In genomic region chr16:81831722-81832126, GRCh38 we compare ENCODE assay signal across 8 cellular contexts. TPM values are rescaled to one million over a fixed set of nuclear protein-coding genes. Genes with fewer than 3 reads are reported as not detected.
DNase-seq lines count a peak whose midpoint lies in the region; ATAC-seq and TF ChIP-seq lines count a peak whose summit lies in the region.

No MANE protein-coding gene starts in this region.

- H3K27me3 Mint-ChIP-seq in activated CD4-positive, alpha-beta T cell treated with anti-CD3 and anti-CD28 coated beads, Interleukin-2, amount 10 ng/mL, durations not matched to agents 24 days and 14 days: peaks cover 3% of the 10 kb centered on the region

- peaks cover 10% of the 10 kb centered on the region for H3K4me1 Mint-ChIP-seq in activated CD4-positive, alpha-beta T cell treated with anti-CD3 and anti-CD28 coated beads, Interleukin-2, amount 10 ng/mL, durations not matched to agents 24 days and 14 days

- intact Hi-C loops in activated CD4-positive, alpha-beta T cell treated with anti-CD3 and anti-CD28 coated beads, Interleukin-2, amount 10 ng/mL, durations not matched to agents 24 days and 14 days (cut with micrococcal nuclease): no loop called here
- intact Hi-C loops in left ventricle myocardium superior (cut with micrococcal nuclease): no loop called here

- CTCF ChIA-PET in HEK293T (lab: Yijun Ruan, JAX): no interaction called here

- DNase-seq in CMK (ENCODE audit: low read depth): peak; percentile 86
- DNase-seq in activated CD4-positive, alpha-beta T cell treated with anti-CD3 and anti-CD28 coated beads, Interleukin-2, amount 10 ng/mL, durations not matched to agents 24 days and 14 days: peak; percentile 76
- peak; percentile 50 for DNase-seq in left ventricle myocardium superior
- peak; percentile 27 to 37 for DNase-seq in stimulated activated CD8-positive, alpha-beta memory T cell treated with anti-CD3 and anti-CD28 coated beads, Interleukin-7, amount 100 ng/mL, for 1 hour (ENCODE audit: low read depth in 2 of 2)
- DNase-seq in HEK293T (ENCODE audit: extremely low spot score): no peak
- no peak for DNase-seq in NCI-H2081 (lab: John Stamatoyannopoulos, UW)

- ATAC-seq in GM19397 (IDR thresholded peaks at IDR 0.05; ENCODE audit: unreplicated experiment): peak; percentile 72
- peak; percentile 61 for ATAC-seq in HG03439 (IDR thresholded peaks at IDR 0.05; ENCODE audit: unreplicated experiment)
- peak; percentile 62 for ATAC-seq in left ventricle myocardium superior

- no peaks in the 10 kb centered on the region for H3K9me3 Mint-ChIP-seq in activated CD4-positive, alpha-beta T cell treated with anti-CD3 and anti-CD28 coated beads, Interleukin-2, amount 10 ng/mL, durations not matched to agents 24 days and 14 days

- no peak overlapping the region for H3K4me3 Mint-ChIP-seq in activated CD4-positive, alpha-beta T cell treated with anti-CD3 and anti-CD28 coated beads, Interleukin-2, amount 10 ng/mL, durations not matched to agents 24 days and 14 days

- no peak overlapping the region for H3K27ac Mint-ChIP-seq in activated CD4-positive, alpha-beta T cell treated with anti-CD3 and anti-CD28 coated beads, Interleukin-2, amount 10 ng/mL, durations not matched to agents 24 days and 14 days

- POLR2A ChIA-PET in HEK293T (lab: Yijun Ruan, JAX): no interaction called here

- no peaks in the 10 kb centered on the region for H3K36me3 Mint-ChIP-seq in activated CD4-positive, alpha-beta T cell treated with anti-CD3 and anti-CD28 coated beads, Interleukin-2, amount 10 ng/mL, durations not matched to agents 24 days and 14 days (ENCODE audit: low read depth)

TF ChIP-seq in HEK293T, 16 proteins besides CTCF, POLR2A, EP300 and RAD21:
- TF ChIP-seq FOXM1 (IDR thresholded peaks at IDR 0.05; ENCODE audit: borderline replicate concordance) (no peak), CTBP1 (IDR thresholded peaks at IDR 0.05; ENCODE audit: borderline replicate concordance) (no peak), PKNOX1 (IDR thresholded peaks at IDR 0.05) (no peak)

RNA-seq across cellular contexts. Expression of gene PLCG2, which starts 52.6 kb away (rescaled TPM):
- total RNA-seq in activated CD4-positive, alpha-beta T cell treated with anti-CD3 and anti-CD28 coated beads, Interleukin-2, amount 10 ng/mL, durations not matched to agents 24 days and 14 days: 6.8 and 6.9 TPM in 2 replicates
- 5.2 TPM for total RNA-seq in left ventricle myocardium superior

Comparison
In these comparisons a context has a peak if more than half of its experiments do, and no peak if none do; other contexts are left out.
1. DNase-seq: peak in CMK (single experiment), activated CD4-positive, alpha-beta T cell treated with anti-CD3 and anti-CD28 coated beads, Interleukin-2, amount 10 ng/mL, durations not matched to agents 24 days and 14 days (single experiment), left ventricle myocardium superior (single experiment) and stimulated activated CD8-positive, alpha-beta memory T cell treated with anti-CD3 and anti-CD28 coated beads, Interleukin-7, amount 100 ng/mL, for 1 hour (2 of 2); none in HEK293T (single experiment) and NCI-H2081 (0 of 2).
2. Peak in every context shown above with its lines, with median percentiles within 50 percentile points of each other: ATAC-seq.